ENCODE assay signal across 15 cellular contexts in the genomic region with DNA sequence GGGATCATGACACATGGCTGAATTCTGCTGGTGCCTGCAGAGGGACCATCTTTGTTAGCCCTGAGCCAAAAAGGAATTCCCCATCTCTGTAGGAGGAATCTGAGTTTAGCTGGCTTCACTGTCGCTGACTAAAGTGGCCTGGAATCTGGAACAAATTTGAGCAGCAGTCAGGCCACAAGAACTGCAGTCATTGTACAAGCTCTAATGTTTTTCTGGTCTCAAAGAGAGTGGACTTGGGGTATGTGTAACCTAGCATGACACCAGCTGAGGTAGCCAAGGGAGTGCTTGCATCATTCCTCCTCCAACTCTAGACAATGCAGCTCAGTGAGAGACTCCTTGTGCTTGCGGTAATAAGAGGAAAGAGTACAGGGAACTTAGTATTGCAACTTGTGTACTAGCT.
DNase-seq lines count a peak whose midpoint lies in the region; ATAC-seq, FAIRE-seq and TF ChIP-seq lines count a peak whose summit lies in the region.
"Had no signal": no experiment of that assay in that cellular context is flagged by ENCODE, and none has a peak within 500 bp of the region (broad histone marks: within the 10 kb centered on the region; RNA-seq: fewer than 3 reads in every experiment).

No MANE protein-coding gene starts in this region.

- ATAC-seq in HepG2 (no peak; the same call in 2 of the 3 replicates), right lobe of liver (no peak), GM19328 (IDR thresholded peaks at IDR 0.05; ENCODE audit: unreplicated experiment) (no peak), HG02870 (IDR thresholded peaks at IDR 0.05; ENCODE audit: unreplicated experiment) (no peak)
- ATAC-seq: Panc1 had no signal

- no peaks in the 10 kb centered on the region for H3K27me3 ChIP-seq in HepG2 (ENCODE audit: control insufficient read depth in 1 of 2, insufficient read depth in 2 of 2, low read length in 2 of 2)
- no peaks in the 10 kb centered on the region for H3K27me3 ChIP-seq in right lobe of liver
- no peaks in the 10 kb centered on the region for H3K27me3 ChIP-seq in esophagus squamous epithelium

- no peaks in the 10 kb centered on the region for H3K36me3 Mint-ChIP-seq in glutamatergic neuron (ENCODE audit: unreplicated experiment)

- no peak overlapping the region for H3K4me3 Mint-ChIP-seq in glutamatergic neuron (ENCODE audit: unreplicated experiment)

- H3K27ac ChIP-seq in HepG2 (ENCODE audit: extremely low read length, insufficient read depth, low read length) (no peak overlapping the region), right lobe of liver (no peak overlapping the region), mesodermal cell (ENCODE audit: low read depth, low read length, severe bottlenecking) (peak overlapping the region; percentile 12), esophagus squamous epithelium (no peak overlapping the region)
- H3K27ac ChIP-seq: C4-2B had no signal

- FAIRE-seq in HepG2 (lab: Jason Lieb, UNC) = no peak

- TF ChIP-seq POLR2A in HepG2 (IDR thresholded peaks at IDR 0.05; ENCODE audit: insufficient read depth in 1 of 2, low read depth in 2 of 2, low read length in 2 of 2) (no peak), right lobe of liver (IDR thresholded peaks at IDR 0.05) (no peak), esophagus squamous epithelium (IDR thresholded peaks at IDR 0.05) (no peak)

- TF ChIP-seq CTCF in HepG2 (CRISPR knock-in tag; IDR thresholded peaks at IDR 0.05) = no peak
- TF ChIP-seq CTCF in right lobe of liver (IDR thresholded peaks at IDR 0.05) = no peak
- TF ChIP-seq CTCF in astrocyte of the spinal cord (IDR thresholded peaks at IDR 0.05; ENCODE audit: low read depth, low read length) = no peak
- TF ChIP-seq CTCF in glutamatergic neuron (IDR thresholded peaks at IDR 0.05; ENCODE audit: partially characterized antibody, unreplicated experiment) = no peak
- TF ChIP-seq CTCF in esophagus squamous epithelium (IDR thresholded peaks at IDR 0.05) = no peak

- H3K79me2 ChIP-seq in HepG2 (ENCODE audit: insufficient read depth, low read length) = no peaks in the 10 kb centered on the region

- TF ChIP-seq EP300 in HepG2 (IDR thresholded peaks at IDR 0.05; ENCODE audit: low read depth in 2 of 2, low read length in 2 of 2) (no peak), HepG2 (CRISPR knock-in tag; IDR thresholded peaks at IDR 0.05; ENCODE audit: borderline replicate concordance) (no peak)

- CTCF ChIA-PET in HepG2 (lab: Yijun Ruan, JAX; ENCODE audit: low intra/inter-chr PET ratio, low total read pairs) = no interaction called here

- H3K4me3 ChIP-seq in HepG2 (replicated peaks in 1 of 3; ENCODE audit: insufficient read depth in 1 of 3, low read depth in 2 of 3, low read length in 3 of 3) (no peak overlapping the region), right lobe of liver (no peak overlapping the region), astrocyte of the spinal cord (ENCODE audit: low read depth, low read length) (no peak overlapping the region), mesodermal cell (ENCODE audit: extremely low read depth, insufficient read depth, low read length, poor library complexity, severe bottlenecking) (no peak overlapping the region), esophagus squamous epithelium (no peak overlapping the region)

- no peak for DNase-seq in HepG2 (ENCODE audit: low spot score)
- no peak for DNase-seq in right lobe of liver
- DNase-seq in astrocyte of the spinal cord (ENCODE audit: low read depth, low spot score) = peak; percentile 11
- DNase-seq in glutamatergic neuron = no peak
- no peak for DNase-seq in esophagus squamous epithelium (lab: John Stamatoyannopoulos, UW)
- DNase-seq: DMS153, Karpas-422, NCI-H1930, NCI-H510A treated with DMSO at 0.1 percent for 48 hours, SHP77 treated with DMSO at 0.1 percent for 48 hours had no signal

- in situ Hi-C loops in HepG2 (cut with HindIII; ENCODE audit: extremely low pct_ligation_motif_present, low pct_unique_long_range_greater_than_20kb) = no loop called here
- in situ Hi-C loops in astrocyte of the spinal cord (cut with HindIII; ENCODE audit: low sequenced_read_pairs) = no loop called here

- no peak overlapping the region for H3K4me2 ChIP-seq in HepG2 (ENCODE audit: low read depth, low read length)

- WGBS in HepG2 (ENCODE audit: low lambda C conversion rate) = 86% methylated on average over 2 of the region's 2 CpGs
- 50% methylated on average over 2 of the region's 2 CpGs for WGBS in right lobe of liver (ENCODE audit: insufficient coverage, low coverage, low lambda C conversion rate, missing lambda C conversion rate)
- 83% methylated on average over 1 of the region's 2 CpGs; no CpG with 5 or more reads in 1 of the 2 experiments for WGBS in mesodermal cell (ENCODE audit: insufficient coverage in 2 of 2), 2 experiments
- WGBS in esophagus squamous epithelium, 2 donors = 71 to 86% methylated on average over 2 of the region's 2 CpGs

- H3K36me3 ChIP-seq in HepG2 (replicated peaks in 1 of 2; ENCODE audit: control insufficient read depth in 1 of 2, insufficient read depth in 2 of 2, low read length in 2 of 2) (peaks cover 0 to 3% of the 10 kb centered on the region in 2 experiments; a peak in 2 of 5 replicates), right lobe of liver (no peaks in the 10 kb centered on the region), mesodermal cell (ENCODE audit: control insufficient read depth, insufficient read depth, low read length) (no peaks in the 10 kb centered on the region), esophagus squamous epithelium (no peaks in the 10 kb centered on the region)

- intact Hi-C loops in HepG2 (cut with micrococcal nuclease; ENCODE audit: unreplicated experiment) (no loop called here), right lobe of liver (cut with DNase I) (no loop called here), esophagus squamous epithelium (cut with DNase I) (no loop called here)

- no peak overlapping the region for H3K9ac ChIP-seq in HepG2 (ENCODE audit: insufficient read depth, low read depth, low read length)

- BruUV-seq in HepG2 (replicated peaks; lab: Mats Ljungman, UMichigan) = no TSS peak

- H3K27ac Mint-ChIP-seq in glutamatergic neuron (ENCODE audit: unreplicated experiment) = no peak overlapping the region

- H2AFZ ChIP-seq in HepG2 (ENCODE audit: low read length) = no peak overlapping the region

- no peaks in the 10 kb centered on the region for H4K20me1 ChIP-seq in HepG2 (ENCODE audit: insufficient read depth, low read length)

- POLR2A ChIA-PET in HepG2 (lab: Yijun Ruan, JAX) = no interaction called here

- H3K4me1 ChIP-seq in HepG2 (ENCODE audit: insufficient read depth, low read length) (no peaks in the 10 kb centered on the region), right lobe of liver (no peaks in the 10 kb centered on the region), mesodermal cell (ENCODE audit: control insufficient read depth, insufficient read depth, low read length, poor library complexity, severe bottlenecking) (no peaks in the 10 kb centered on the region), esophagus squamous epithelium (no peaks in the 10 kb centered on the region)

- no peak for TF ChIP-seq RAD21 in HepG2 (CRISPR knock-in tag; IDR thresholded peaks at IDR 0.05)

- no peaks in the 10 kb centered on the region for H3K9me3 Mint-ChIP-seq in glutamatergic neuron (ENCODE audit: unreplicated experiment)

- H3K4me1 Mint-ChIP-seq in glutamatergic neuron (ENCODE audit: low read depth, unreplicated experiment) = no peaks in the 10 kb centered on the region

- H3K27me3 Mint-ChIP-seq in glutamatergic neuron (ENCODE audit: unreplicated experiment) = peaks cover 2% of the 10 kb centered on the region

- H3K9me3 ChIP-seq in HepG2 (ENCODE audit: low read length) = peaks cover 15% of the 10 kb centered on the region
- H3K9me3 ChIP-seq in right lobe of liver = no peaks in the 10 kb centered on the region
- H3K9me3 ChIP-seq in mesodermal cell (ENCODE audit: control insufficient read depth, low read length) = no peaks in the 10 kb centered on the region
- H3K9me3 ChIP-seq in esophagus squamous epithelium = peaks cover 0 to 20% (median 0%) of the 10 kb centered on the region in 3 donors

TF ChIP-seq in HepG2, 621 proteins besides CTCF, POLR2A, EP300 and RAD21:
- TF ChIP-seq, protein P1, sequence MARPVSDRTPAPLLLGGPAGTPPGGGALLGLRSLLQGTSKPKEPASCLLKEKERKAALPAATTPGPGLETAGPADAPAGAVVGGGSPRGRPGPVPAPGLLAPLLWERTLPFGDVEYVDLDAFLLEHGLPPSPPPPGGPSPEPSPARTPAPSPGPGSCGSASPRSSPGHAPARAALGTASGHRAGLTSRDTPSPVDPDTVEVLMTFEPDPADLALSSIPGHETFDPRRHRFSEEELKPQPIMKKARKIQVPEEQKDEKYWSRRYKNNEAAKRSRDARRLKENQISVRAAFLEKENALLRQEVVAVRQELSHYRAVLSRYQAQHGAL (CRISPR knock-in tag; IDR thresholded peaks at IDR 0.05; ENCODE audit: not compliant biosample characterization) = no peak
- TF ChIP-seq ZNF446 (CRISPR knock-in tag; IDR thresholded peaks at IDR 0.05) = 0 out of 2 replicates have a peak, but pooled peaks have one; percentile 31
